Comparison of ENCODE assay signal across 8 cellular contexts in the genomic region with DNA sequence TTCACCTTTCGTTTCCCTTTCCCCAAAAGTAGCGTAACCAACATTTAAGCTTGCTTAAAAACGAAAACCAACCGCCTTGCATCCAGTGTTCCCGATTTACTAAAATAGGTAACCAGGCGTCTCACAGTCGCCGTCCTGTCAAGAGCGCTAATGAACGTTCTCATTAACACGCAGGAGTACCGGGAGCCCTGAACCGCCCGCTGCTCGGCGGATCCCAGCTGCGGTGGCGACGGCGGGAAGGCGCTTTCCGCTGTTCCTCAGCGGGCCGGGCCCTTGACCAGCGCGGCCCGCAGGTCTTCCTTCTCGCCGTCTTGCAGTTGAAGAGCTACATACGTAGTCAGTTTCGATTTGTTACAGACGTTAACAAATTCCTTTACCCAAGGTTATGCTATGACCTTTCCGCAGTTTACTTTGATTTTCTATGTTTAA. TPM values are rescaled to one million over a fixed set of nuclear protein-coding genes. Genes with fewer than 3 reads are reported as not detected.
A peak's percentile ranks its signal among the peaks of the same experiment; 100 is the strongest.
DNase-seq lines count a peak whose midpoint lies in the region; ATAC-seq and TF ChIP-seq lines count a peak whose summit lies in the region.

No MANE protein-coding gene starts in this region.

- no peak overlapping the region for H3K27ac ChIP-seq in suprapubic skin

- no peak for TF ChIP-seq POLR2A in suprapubic skin (IDR thresholded peaks at IDR 0.05)

- peaks cover 25% of the 10 kb centered on the region for H3K4me1 ChIP-seq in suprapubic skin

- H3K27me3 Mint-ChIP-seq in activated T-cell treated with anti-CD3 and anti-CD28 coated beads, Interleukin-2, amount 50 U/mL, for 72 hours (ENCODE audit: low read depth) = peaks cover 63% of the 10 kb centered on the region

- no peaks in the 10 kb centered on the region for H3K36me3 ChIP-seq in suprapubic skin

- no peak for TF ChIP-seq EP300 in suprapubic skin (IDR thresholded peaks at IDR 0.05)

- no peak for TF ChIP-seq CTCF in suprapubic skin (IDR thresholded peaks at IDR 0.05)

- peak overlapping the region; percentile 84 to 88 for H3K4me3 Mint-ChIP-seq in activated T-cell treated with anti-CD3 and anti-CD28 coated beads, Interleukin-2, amount 50 U/mL, for 72 hours

- no peaks in the 10 kb centered on the region for H3K36me3 Mint-ChIP-seq in activated T-cell treated with anti-CD3 and anti-CD28 coated beads, Interleukin-2, amount 50 U/mL, for 72 hours (ENCODE audit: insufficient read depth in 2 of 2)

- DNase-seq in activated CD4-positive, alpha-beta T cell treated with anti-CD3 and anti-CD28 coated beads for 48 hours = peak; percentile 5
- no peak for DNase-seq in activated CD4-positive, alpha-beta T cell treated with anti-CD3 and anti-CD28 coated beads for 1 hour
- peak in 1 of 2 donors; percentile 2 for DNase-seq in activated T-cell treated with anti-CD3 and anti-CD28 coated beads, Interleukin-2, amount 50 U/mL, for 72 hours
- peak; percentile 34 for DNase-seq in iPS-NIHi7 (ENCODE audit: extremely low spot score)
- no peak for DNase-seq in suprapubic skin (ENCODE audit: low spot score in 2 of 2)

- no peak overlapping the region for H3K27ac Mint-ChIP-seq in activated T-cell treated with anti-CD3 and anti-CD28 coated beads, Interleukin-2, amount 50 U/mL, for 72 hours

- ATAC-seq in activated T-cell treated with anti-CD3 and anti-CD28 coated beads, Interleukin-2, amount 50 U/mL, for 72 hours (replicated peaks in 1 of 2) = no peak
- ATAC-seq in HG03439 (IDR thresholded peaks at IDR 0.05; ENCODE audit: unreplicated experiment) = no peak
- ATAC-seq in GM18498 (IDR thresholded peaks at IDR 0.05; ENCODE audit: unreplicated experiment) = no peak
- no peak for ATAC-seq in HG02623 (IDR thresholded peaks at IDR 0.05; ENCODE audit: unreplicated experiment)

- peaks cover 16% of the 10 kb centered on the region for H3K4me1 Mint-ChIP-seq in activated T-cell treated with anti-CD3 and anti-CD28 coated beads, Interleukin-2, amount 50 U/mL, for 72 hours (ENCODE audit: low read depth)

- H3K27me3 ChIP-seq in suprapubic skin = peaks cover 100% of the 10 kb centered on the region

- H3K9me3 ChIP-seq in suprapubic skin = no peaks in the 10 kb centered on the region

- peaks cover 0 to 2% of the 10 kb centered on the region in 2 donors for H3K9me3 Mint-ChIP-seq in activated T-cell treated with anti-CD3 and anti-CD28 coated beads, Interleukin-2, amount 50 U/mL, for 72 hours

- peak overlapping the region; percentile 49 for H3K4me3 ChIP-seq in suprapubic skin

- 5% methylated on average over 33 of the region's 33 CpGs for WGBS in suprapubic skin

RNA-seq across cellular contexts. Expression of gene OLIG1, which starts 2.0 kb away (rescaled TPM):
- not detected for total RNA-seq in activated T-cell treated with anti-CD3 and anti-CD28 coated beads, Interleukin-2, amount 50 U/mL, for 72 hours
- total RNA-seq in suprapubic skin = under 1 TPM in 1 of 4 donors, not detected in 3; 0.42 TPM

RNA-seq across cellular contexts. Expression of gene OLIG2, which starts 46.2 kb away (rescaled TPM):
- not detected for total RNA-seq in activated T-cell treated with anti-CD3 and anti-CD28 coated beads, Interleukin-2, amount 50 U/mL, for 72 hours
- total RNA-seq in suprapubic skin = not detected

Comparison
In these comparisons a context has a peak if more than half of its experiments do, and no peak if none do; other contexts are left out.
1. DNase-seq: peak in activated CD4-positive, alpha-beta T cell treated with anti-CD3 and anti-CD28 coated beads for 48 hours (single experiment) and iPS-NIHi7 (single experiment); none in activated CD4-positive, alpha-beta T cell treated with anti-CD3 and anti-CD28 coated beads for 1 hour (single experiment) and suprapubic skin (0 of 2).